ENCODE assay signal across 2 cellular contexts in the genomic region with DNA sequence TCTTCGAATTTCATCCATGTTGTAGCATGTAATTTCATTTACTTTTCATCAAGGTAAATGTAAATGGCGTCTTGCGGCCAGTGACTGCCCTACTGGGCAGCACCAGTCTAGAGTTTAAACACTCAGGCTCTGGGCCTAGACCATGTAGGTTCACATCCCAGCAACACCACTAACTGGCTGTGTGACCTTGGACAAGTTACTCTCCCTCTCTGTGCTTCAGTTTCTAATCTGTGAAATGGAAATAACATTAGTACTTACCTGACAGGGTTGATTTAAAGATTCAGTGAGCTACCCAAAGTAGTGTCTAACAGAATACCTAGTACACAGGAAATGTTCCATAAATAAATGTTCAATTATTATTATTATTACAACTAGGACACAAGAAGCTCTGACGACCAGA.
A peak's percentile ranks its signal among the peaks of the same experiment; 100 is the strongest.
TF ChIP-seq lines count a peak whose summit lies in the region.

No MANE protein-coding gene starts in this region.

TF ChIP-seq in HepG2, 621 proteins besides CTCF, POLR2A, EP300 and RAD21:
- TF ChIP-seq, protein P1, sequence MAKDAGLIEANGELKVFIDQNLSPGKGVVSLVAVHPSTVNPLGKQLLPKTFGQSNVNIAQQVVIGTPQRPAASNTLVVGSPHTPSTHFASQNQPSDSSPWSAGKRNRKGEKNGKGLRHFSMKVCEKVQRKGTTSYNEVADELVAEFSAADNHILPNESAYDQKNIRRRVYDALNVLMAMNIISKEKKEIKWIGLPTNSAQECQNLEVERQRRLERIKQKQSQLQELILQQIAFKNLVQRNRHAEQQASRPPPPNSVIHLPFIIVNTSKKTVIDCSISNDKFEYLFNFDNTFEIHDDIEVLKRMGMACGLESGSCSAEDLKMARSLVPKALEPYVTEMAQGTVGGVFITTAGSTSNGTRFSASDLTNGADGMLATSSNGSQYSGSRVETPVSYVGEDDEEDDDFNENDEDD (CRISPR knock-in tag; IDR thresholded peaks at IDR 0.05; ENCODE audit: borderline replicate concordance): no peak
- no peak for TF ChIP-seq ZNF678 (CRISPR knock-in tag; IDR thresholded peaks at IDR 0.05)
- TF ChIP-seq USF2 (IDR thresholded peaks at IDR 0.05; ENCODE audit: low read depth, low read length): no peak
- TF ChIP-seq USF2 (CRISPR knock-in tag; IDR thresholded peaks at IDR 0.05; ENCODE audit: borderline replicate concordance): no peak
- TF ChIP-seq, protein P2, sequence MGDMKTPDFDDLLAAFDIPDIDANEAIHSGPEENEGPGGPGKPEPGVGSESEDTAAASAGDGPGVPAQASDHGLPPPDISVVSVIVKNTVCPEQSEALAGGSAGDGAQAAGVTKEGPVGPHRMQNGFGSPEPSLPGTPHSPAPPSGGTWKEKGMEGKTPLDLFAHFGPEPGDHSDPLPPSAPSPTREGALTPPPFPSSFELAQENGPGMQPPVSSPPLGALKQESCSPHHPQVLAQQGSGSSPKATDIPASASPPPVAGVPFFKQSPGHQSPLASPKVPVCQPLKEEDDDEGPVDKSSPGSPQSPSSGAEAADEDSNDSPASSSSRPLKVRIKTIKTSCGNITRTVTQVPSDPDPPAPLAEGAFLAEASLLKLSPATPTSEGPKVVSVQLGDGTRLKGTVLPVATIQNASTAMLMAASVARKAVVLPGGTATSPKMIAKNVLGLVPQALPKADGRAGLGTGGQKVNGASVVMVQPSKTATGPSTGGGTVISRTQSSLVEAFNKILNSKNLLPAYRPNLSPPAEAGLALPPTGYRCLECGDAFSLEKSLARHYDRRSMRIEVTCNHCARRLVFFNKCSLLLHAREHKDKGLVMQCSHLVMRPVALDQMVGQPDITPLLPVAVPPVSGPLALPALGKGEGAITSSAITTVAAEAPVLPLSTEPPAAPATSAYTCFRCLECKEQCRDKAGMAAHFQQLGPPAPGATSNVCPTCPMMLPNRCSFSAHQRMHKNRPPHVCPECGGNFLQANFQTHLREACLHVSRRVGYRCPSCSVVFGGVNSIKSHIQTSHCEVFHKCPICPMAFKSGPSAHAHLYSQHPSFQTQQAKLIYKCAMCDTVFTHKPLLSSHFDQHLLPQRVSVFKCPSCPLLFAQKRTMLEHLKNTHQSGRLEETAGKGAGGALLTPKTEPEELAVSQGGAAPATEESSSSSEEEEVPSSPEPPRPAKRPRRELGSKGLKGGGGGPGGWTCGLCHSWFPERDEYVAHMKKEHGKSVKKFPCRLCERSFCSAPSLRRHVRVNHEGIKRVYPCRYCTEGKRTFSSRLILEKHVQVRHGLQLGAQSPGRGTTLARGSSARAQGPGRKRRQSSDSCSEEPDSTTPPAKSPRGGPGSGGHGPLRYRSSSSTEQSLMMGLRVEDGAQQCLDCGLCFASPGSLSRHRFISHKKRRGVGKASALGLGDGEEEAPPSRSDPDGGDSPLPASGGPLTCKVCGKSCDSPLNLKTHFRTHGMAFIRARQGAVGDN (CRISPR knock-in tag; IDR thresholded peaks at IDR 0.05): no peak
- TF ChIP-seq ZNF44 (CRISPR knock-in tag; IDR thresholded peaks at IDR 0.05): no peak
- TF ChIP-seq ZMYM3 (CRISPR knock-in tag; IDR thresholded peaks at IDR 0.05): 0 out of 2 replicates have a peak, but pooled peaks have one; percentile 15
- peak; percentile 73; the same call in 1 of the 2 replicates for TF ChIP-seq ZNF768 (CRISPR knock-in tag; IDR thresholded peaks at IDR 0.05)
- TF ChIP-seq ATAD3A (CRISPR knock-in tag; IDR thresholded peaks at IDR 0.05): no peak
- TF ChIP-seq, protein P3, sequence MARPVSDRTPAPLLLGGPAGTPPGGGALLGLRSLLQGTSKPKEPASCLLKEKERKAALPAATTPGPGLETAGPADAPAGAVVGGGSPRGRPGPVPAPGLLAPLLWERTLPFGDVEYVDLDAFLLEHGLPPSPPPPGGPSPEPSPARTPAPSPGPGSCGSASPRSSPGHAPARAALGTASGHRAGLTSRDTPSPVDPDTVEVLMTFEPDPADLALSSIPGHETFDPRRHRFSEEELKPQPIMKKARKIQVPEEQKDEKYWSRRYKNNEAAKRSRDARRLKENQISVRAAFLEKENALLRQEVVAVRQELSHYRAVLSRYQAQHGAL (CRISPR knock-in tag; IDR thresholded peaks at IDR 0.05; ENCODE audit: not compliant biosample characterization): no peak
- TF ChIP-seq, protein P4, sequence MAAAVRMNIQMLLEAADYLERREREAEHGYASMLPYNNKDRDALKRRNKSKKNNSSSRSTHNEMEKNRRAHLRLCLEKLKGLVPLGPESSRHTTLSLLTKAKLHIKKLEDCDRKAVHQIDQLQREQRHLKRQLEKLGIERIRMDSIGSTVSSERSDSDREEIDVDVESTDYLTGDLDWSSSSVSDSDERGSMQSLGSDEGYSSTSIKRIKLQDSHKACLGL (CRISPR knock-in tag; IDR thresholded peaks at IDR 0.05): no peak
- TF ChIP-seq SRSF1 (optimal IDR thresholded peaks at IDR 0.05; ENCODE audit: low read depth, low read length): no peak
- TF ChIP-seq KLF12 (CRISPR knock-in tag; IDR thresholded peaks at IDR 0.05; ENCODE audit: borderline replicate concordance): no peak
- TF ChIP-seq FOXM1 (CRISPR knock-in tag; IDR thresholded peaks at IDR 0.05): no peak
- no peak for TF ChIP-seq ZBTB3 (CRISPR knock-in tag; IDR thresholded peaks at IDR 0.05; ENCODE audit: borderline replicate concordance, low read depth)
- TF ChIP-seq, protein P5, sequence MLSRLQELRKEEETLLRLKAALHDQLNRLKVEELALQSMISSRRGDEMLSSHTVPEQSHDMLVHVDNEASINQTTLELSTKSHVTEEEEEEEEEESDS (CRISPR knock-in tag; IDR thresholded peaks at IDR 0.05; ENCODE audit: borderline replicate concordance): no peak
- TF ChIP-seq E2F2 (CRISPR knock-in tag; IDR thresholded peaks at IDR 0.05; ENCODE audit: borderline replicate concordance): no peak

TF ChIP-seq in K562, 482 proteins besides CTCF, POLR2A, EP300 and RAD21:
- TF ChIP-seq ZFP36 (IDR thresholded peaks at IDR 0.05; ENCODE audit: low read depth, low read length, partially characterized antibody): peak; percentile 58
- no peak for TF ChIP-seq PATZ1 (CRISPR knock-in tag; IDR thresholded peaks at IDR 0.05; ENCODE audit: borderline replicate concordance)
- TF ChIP-seq, protein P6, sequence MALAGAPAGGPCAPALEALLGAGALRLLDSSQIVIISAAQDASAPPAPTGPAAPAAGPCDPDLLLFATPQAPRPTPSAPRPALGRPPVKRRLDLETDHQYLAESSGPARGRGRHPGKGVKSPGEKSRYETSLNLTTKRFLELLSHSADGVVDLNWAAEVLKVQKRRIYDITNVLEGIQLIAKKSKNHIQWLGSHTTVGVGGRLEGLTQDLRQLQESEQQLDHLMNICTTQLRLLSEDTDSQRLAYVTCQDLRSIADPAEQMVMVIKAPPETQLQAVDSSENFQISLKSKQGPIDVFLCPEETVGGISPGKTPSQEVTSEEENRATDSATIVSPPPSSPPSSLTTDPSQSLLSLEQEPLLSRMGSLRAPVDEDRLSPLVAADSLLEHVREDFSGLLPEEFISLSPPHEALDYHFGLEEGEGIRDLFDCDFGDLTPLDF (CRISPR knock-in tag; IDR thresholded peaks at IDR 0.05): no peak
- 0 out of 2 replicates have a peak, but pooled peaks have one; percentile 16 for TF ChIP-seq HDAC2 (IDR thresholded peaks at IDR 0.05)
- TF ChIP-seq RBM25 (IDR thresholded peaks at IDR 0.05; ENCODE audit: low read depth, low read length, severe bottlenecking): peak; percentile 82
- TF ChIP-seq BCOR (IDR thresholded peaks at IDR 0.05): peak; percentile 67
- 0 out of 4 replicates have a peak, but pooled peaks of 1 of the 2 experiments have one; percentile 12 for TF ChIP-seq RCOR1 (IDR thresholded peaks at IDR 0.05; ENCODE audit: borderline replicate concordance in 1 of 2, low read depth in 2 of 2, low read length in 2 of 2)
- no peak for TF ChIP-seq STAT5B (CRISPR knock-in tag; IDR thresholded peaks at IDR 0.05)
